In genomic region chr10:133249094-133249780, GRCh38 we compare ENCODE assay signal across 1 cellular context.
TF ChIP-seq lines count a peak whose summit lies in the region.

No MANE protein-coding gene starts in this region.

TF ChIP-seq in GM12878, 131 proteins besides CTCF, POLR2A, EP300 and RAD21:
- TF ChIP-seq SP1 (IDR thresholded peaks at IDR 0.05; ENCODE audit: low read depth, low read length): no peak
